ENCODE assay signal across 13 cellular contexts in genomic region chr18:49613141-49613641, GRCh38. TPM values are rescaled to one million over a fixed set of nuclear protein-coding genes. Genes with fewer than 3 reads are reported as not detected.
DNase-seq lines count a peak whose midpoint lies in the region; ATAC-seq and TF ChIP-seq lines count a peak whose summit lies in the region.
"Had no signal": no experiment of that assay in that cellular context is flagged by ENCODE, and none has a peak within 500 bp of the region (broad histone marks: within the 10 kb centered on the region; RNA-seq: fewer than 3 reads in every experiment).

No MANE protein-coding gene starts in this region.

- no peak for TF ChIP-seq CTCF in upper lobe of right lung (IDR thresholded peaks at IDR 0.05)

- DNase-seq in A172 (ENCODE audit: low spot score) (peak; percentile 39), astrocyte of the hippocampus (ENCODE audit: low read depth, low spot score) (peak; percentile 94), left colon (no peak), GM03348 (ENCODE audit: low spot score) (no peak), HUDEP-2 (lab: John Stamatoyannopoulos, UW; ENCODE audit: unreplicated experiment in 76 of 76) (no peak), upper lobe of right lung (no peak), NCI-H1092 treated with DMSO at 0.1 percent for 48 hours (lab: John Stamatoyannopoulos, UW) (no peak)
- DNase-seq: activated CD8-positive, alpha-beta memory T cell treated with anti-CD3 and anti-CD28 coated beads, Interleukin-2, amount 10 ng/mL, durations not matched to agents 7 days and 5 days; NCI-H1436; RPMI8226; tibial artery had no signal

- H3K4me1 ChIP-seq in upper lobe of right lung, result no peaks in the 10 kb centered on the region
- H3K4me1 ChIP-seq: tibial artery had no signal

- no peaks in the 10 kb centered on the region for H3K27me3 ChIP-seq in upper lobe of right lung

- peak; percentile 89 for TF ChIP-seq EP300 in Ishikawa (IDR thresholded peaks at IDR 0.05; ENCODE audit: borderline replicate concordance)

- no peak overlapping the region for H3K4me3 ChIP-seq in upper lobe of right lung
- H3K4me3 ChIP-seq: tibial artery had no signal

- H3K27ac ChIP-seq in upper lobe of right lung, result no peak overlapping the region
- H3K27ac ChIP-seq: tibial artery had no signal

- ATAC-seq in left colon (peak; percentile 10), upper lobe of right lung (no peak)
- ATAC-seq: activated CD8-positive, alpha-beta memory T cell treated with anti-CD3 and anti-CD28 coated beads, Interleukin-2, amount 10 ng/mL, durations not matched to agents 7 days and 5 days had no signal

- intact Hi-C loops in left colon (cut with DNase I, micrococcal nuclease) (no loop called here), upper lobe of right lung (cut with DNase I) (no loop called here)

- no peaks in the 10 kb centered on the region for H3K9me3 ChIP-seq in upper lobe of right lung
- H3K9me3 ChIP-seq: tibial artery had no signal

- TF ChIP-seq RAD21 in Ishikawa (IDR thresholded peaks at IDR 0.05; ENCODE audit: low read depth), result 0 out of 2 replicates have a peak, but pooled peaks have one; percentile 2

- no peaks in the 10 kb centered on the region for H3K36me3 ChIP-seq in upper lobe of right lung
- H3K36me3 ChIP-seq: tibial artery had no signal

TF ChIP-seq in Ishikawa, 13 proteins besides CTCF, POLR2A, EP300 and RAD21:
- TF ChIP-seq ZBTB7A (IDR thresholded peaks at IDR 0.05; ENCODE audit: low read depth), result no peak
- no peak for TF ChIP-seq USF1 (IDR thresholded peaks at IDR 0.05)
- no peak for TF ChIP-seq CEBPB (IDR thresholded peaks at IDR 0.05)
- TF ChIP-seq FOXM1 (IDR thresholded peaks at IDR 0.05; ENCODE audit: borderline replicate concordance, low read depth), result no peak; the same call in none of the 2 replicates
- TF ChIP-seq MAX (IDR thresholded peaks at IDR 0.05), result peak; percentile 68
- TF ChIP-seq TAF1 (IDR thresholded peaks at IDR 0.05; ENCODE audit: low read depth), result no peak
- TF ChIP-seq EGR1 (IDR thresholded peaks at IDR 0.05), result no peak
- no peak; the same call in 1 of the 2 replicates for TF ChIP-seq NFIC (IDR thresholded peaks at IDR 0.05)
- TF ChIP-seq TCF12 (IDR thresholded peaks at IDR 0.05; ENCODE audit: low read depth), result no peak; the same call in 1 of the 2 replicates
- TF ChIP-seq YY1 (IDR thresholded peaks at IDR 0.05; ENCODE audit: low read depth), result peak; percentile 33; the same call in 1 of the 2 replicates
- TF ChIP-seq TEAD4 (IDR thresholded peaks at IDR 0.05), result peak; percentile 96
- TF ChIP-seq REST (IDR thresholded peaks at IDR 0.05; ENCODE audit: low read depth), result no peak
- no peak for TF ChIP-seq CREB1 (IDR thresholded peaks at IDR 0.05; ENCODE audit: low read depth)
TF ChIP-seq in Ishikawa: peak in this region for 3.

RNA-seq across cellular contexts. Expression of gene LIPG, which starts 51.3 kb away (rescaled TPM):
- total RNA-seq in A172 (2014; rRNA removed; shearing (Covaris generic)), result 3.2 and 3.7 TPM in 2 replicates
- total RNA-seq in left colon (10 to 100 TPM; 14.2 to 39.0 TPM), upper lobe of right lung (10.2 TPM)
- total RNA-seq: mononuclear cell had no signal

Comparison
In these comparisons a context has a peak if more than half of its experiments do, and no peak if none do; other contexts are left out.
1. DNase-seq: peak in A172 (single experiment) and astrocyte of the hippocampus (single experiment); none in left colon (0 of 2), GM03348 (single experiment), HUDEP-2 (0 of 76), upper lobe of right lung (single experiment) and NCI-H1092 treated with DMSO at 0.1 percent for 48 hours (single experiment).